19 cellular contexts compared by ENCODE assay signal in the genomic region with DNA sequence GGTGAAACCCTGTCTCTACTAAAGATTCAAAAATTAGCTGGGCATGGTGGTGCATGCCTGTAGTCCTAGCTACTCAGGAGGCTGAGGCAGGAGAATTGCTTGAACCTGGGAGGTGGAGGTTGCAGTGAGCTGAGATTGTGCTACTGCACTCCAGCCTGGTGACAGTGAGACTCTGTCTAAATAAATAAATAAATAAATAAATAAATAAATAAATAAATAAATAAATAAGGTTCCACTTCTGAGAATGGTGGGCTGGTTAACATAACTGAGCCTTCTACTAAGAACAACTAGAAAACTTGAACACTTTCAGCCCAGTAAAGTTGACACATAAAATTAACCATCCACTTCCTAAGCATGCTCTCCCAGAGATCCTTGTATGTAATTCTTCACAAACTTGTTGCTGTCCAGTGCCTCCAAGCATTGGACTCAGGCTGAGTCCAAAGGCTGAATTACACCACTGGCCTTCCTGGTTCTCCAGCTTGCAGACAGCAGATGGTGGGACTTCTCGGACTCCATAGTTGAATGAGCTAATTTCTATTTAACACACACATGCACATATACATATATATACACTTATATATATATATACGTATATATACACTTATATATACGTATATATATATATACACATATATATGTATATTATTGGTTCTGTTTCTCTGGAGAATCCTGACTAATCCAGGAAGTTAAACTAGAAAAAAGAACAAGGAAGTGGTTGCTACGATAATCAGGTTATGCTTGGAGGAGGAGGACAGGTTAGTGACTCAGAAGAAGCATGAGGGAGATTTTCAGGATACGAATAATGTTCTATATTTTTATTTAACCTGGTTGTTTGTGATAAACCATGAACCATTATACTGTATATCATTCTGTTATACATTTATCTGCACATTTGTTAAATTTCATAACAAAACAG.
DNase-seq lines count a peak whose midpoint lies in the region; ATAC-seq and TF ChIP-seq lines count a peak whose summit lies in the region.
"Had no signal": no experiment of that assay in that cellular context is flagged by ENCODE, and none has a peak within 500 bp of the region (broad histone marks: within the 10 kb centered on the region; RNA-seq: fewer than 3 reads in every experiment).

No MANE protein-coding gene starts in this region.

- H3K4me2 ChIP-seq in mammary epithelial cell (ENCODE audit: insufficient read depth, low read depth, low read length) (peak overlapping the region; percentile 81), hepatocyte (peak overlapping the region; percentile 71)

- H3K27me3 ChIP-seq in mammary epithelial cell (ENCODE audit: insufficient read depth, low read length) (no peaks in the 10 kb centered on the region), breast epithelium (no peaks in the 10 kb centered on the region), RWPE2 (ENCODE audit: insufficient read depth, poor library complexity, severe bottlenecking) (no peaks in the 10 kb centered on the region), hepatocyte (no peaks in the 10 kb centered on the region)
- H3K27me3 ChIP-seq: vagina had no signal

- no peaks in the 10 kb centered on the region for H3K36me3 Mint-ChIP-seq in type B pancreatic cell
- no peaks in the 10 kb centered on the region for H3K36me3 Mint-ChIP-seq in natural killer cell treated with Interleukin-12 subunit alpha and Interleukin-12 subunit beta and Interleukin-15 and Interleukin-18, amount 100 ng/mL, for 72 hours
- H3K36me3 Mint-ChIP-seq: CD4-positive, CD25-positive, alpha-beta regulatory T cell had no signal

- no peak overlapping the region for H3K27ac ChIP-seq in mammary epithelial cell (ENCODE audit: insufficient read depth, low read depth, low read length)
- H3K27ac ChIP-seq in breast epithelium, result no peak overlapping the region
- no peak overlapping the region for H3K27ac ChIP-seq in RWPE2 (ENCODE audit: poor library complexity, severe bottlenecking)
- H3K27ac ChIP-seq in hepatocyte, result peak overlapping the region; percentile 10
- H3K27ac ChIP-seq: vagina had no signal

- no peak overlapping the region for H3K4me3 Mint-ChIP-seq in type B pancreatic cell
- no peak overlapping the region for H3K4me3 Mint-ChIP-seq in natural killer cell treated with Interleukin-12 subunit alpha and Interleukin-12 subunit beta and Interleukin-15 and Interleukin-18, amount 100 ng/mL, for 72 hours
- H3K4me3 Mint-ChIP-seq: CD4-positive, CD25-positive, alpha-beta regulatory T cell had no signal

- TF ChIP-seq CTCF in mammary epithelial cell (conservative IDR thresholded peaks at IDR 0.05 in 1 of 2, IDR thresholded peaks at IDR 0.05 in 1 of 2; ENCODE audit: extremely low read depth in 1 of 2, insufficient read depth in 1 of 2, low read depth in 1 of 2, low read length in 2 of 2) (no peak), breast epithelium (IDR thresholded peaks at IDR 0.05) (no peak), RWPE2 (IDR thresholded peaks at IDR 0.05; ENCODE audit: poor library complexity, severe bottlenecking) (no peak), hepatocyte (IDR thresholded peaks at IDR 0.05; ENCODE audit: poor library complexity) (no peak), type B pancreatic cell (conservative IDR thresholded peaks at IDR 0.05) (no peak)

- no peak overlapping the region for H3K9ac ChIP-seq in mammary epithelial cell (ENCODE audit: insufficient read depth, low read length)

- DNase-seq in mammary epithelial cell (peak; percentile 40), breast epithelium (ENCODE audit: low spot score in 2 of 2) (no peak), RWPE2 (ENCODE audit: low spot score) (no peak), hepatocyte (ENCODE audit: low spot score) (peak; percentile 44), type B pancreatic cell (ENCODE audit: extremely low spot score, unreplicated experiment) (no peak)
- DNase-seq in natural killer cell treated with Interleukin-12 subunit alpha and Interleukin-12 subunit beta and Interleukin-15 and Interleukin-18, amount 100 ng/mL, for 72 hours (ENCODE audit: low spot score), result no peak
- DNase-seq: activated CD4-positive, CD25-positive, alpha-beta regulatory T cell; activated CD8-positive, alpha-beta memory T cell treated with anti-CD3 and anti-CD28 coated beads for 24 hours; caudate nucleus; CD4-positive, CD25-positive, alpha-beta regulatory T cell; effector CD8-positive, alpha-beta T cell; NCI-H1048; stimulated activated CD4-positive, alpha-beta T cell treated with anti-CD3 and anti-CD28 coated beads, Interleukin-2, amount 100 ng/mL, for 48 hours; T-helper 2 cell had no signal

- 50% methylated on average over 5 of the region's 5 CpGs for WGBS in mammary epithelial cell (ENCODE audit: low coverage, missing lambda C conversion rate)
- 80% methylated on average over 5 of the region's 5 CpGs for WGBS in hepatocyte (ENCODE audit: low lambda C conversion rate, missing lambda C conversion rate)

- no peaks in the 10 kb centered on the region for H3K36me3 ChIP-seq in mammary epithelial cell (ENCODE audit: insufficient read depth, low read length)
- H3K36me3 ChIP-seq in breast epithelium, result no peaks in the 10 kb centered on the region
- no peaks in the 10 kb centered on the region for H3K36me3 ChIP-seq in RWPE2 (ENCODE audit: low read depth)
- H3K36me3 ChIP-seq in hepatocyte (replicated peaks; ENCODE audit: insufficient read depth, low read depth), result no peaks in the 10 kb centered on the region
- H3K36me3 ChIP-seq: vagina had no signal

- H3K9me3 Mint-ChIP-seq in type B pancreatic cell, result no peaks in the 10 kb centered on the region
- H3K9me3 Mint-ChIP-seq in natural killer cell treated with Interleukin-12 subunit alpha and Interleukin-12 subunit beta and Interleukin-15 and Interleukin-18, amount 100 ng/mL, for 72 hours, result no peaks in the 10 kb centered on the region
- H3K9me3 Mint-ChIP-seq: activated T-helper 2 cell treated with anti-CD3 and anti-CD28 coated beads, Interferon-gamma antibody, Interleukin-2, Interleukin-4, amounts not matched to agents 10 μg/mL and 5 μg/mL and 100 μg/mL, durations not matched to agents 14 hours and 24 hours and 36 hours had no signal

- H3K4me3 ChIP-seq in mammary epithelial cell (replicated peaks in 1 of 3; ENCODE audit: insufficient read depth in 1 of 3, low read depth in 2 of 3, low read length in 3 of 3) (no peak overlapping the region), breast epithelium (no peak overlapping the region), RWPE2 (ENCODE audit: severe bottlenecking) (no peak overlapping the region), hepatocyte (no peak overlapping the region)

- no peaks in the 10 kb centered on the region for H3K27me3 Mint-ChIP-seq in type B pancreatic cell
- H3K27me3 Mint-ChIP-seq in natural killer cell treated with Interleukin-12 subunit alpha and Interleukin-12 subunit beta and Interleukin-15 and Interleukin-18, amount 100 ng/mL, for 72 hours, result peaks cover 9 to 18% of the 10 kb centered on the region in 2 donors

- H3K4me1 ChIP-seq in mammary epithelial cell (ENCODE audit: insufficient read depth, low read length) (peaks cover 5% of the 10 kb centered on the region), breast epithelium (no peaks in the 10 kb centered on the region), RWPE2 (ENCODE audit: insufficient read depth, poor library complexity, severe bottlenecking) (peaks cover 10% of the 10 kb centered on the region), hepatocyte (ENCODE audit: insufficient read depth) (peaks cover 6% of the 10 kb centered on the region)
- H3K4me1 ChIP-seq: vagina had no signal

- no peak overlapping the region for H2AFZ ChIP-seq in mammary epithelial cell (ENCODE audit: low read depth, low read length)
- H2AFZ ChIP-seq in hepatocyte, result no peak overlapping the region

- BruUV-seq in mammary epithelial cell (replicated peaks; lab: Mats Ljungman, UMichigan), result no TSS peak

- H3K4me1 Mint-ChIP-seq in type B pancreatic cell (ENCODE audit: unreplicated experiment), result peaks cover 4% of the 10 kb centered on the region
- no peaks in the 10 kb centered on the region for H3K4me1 Mint-ChIP-seq in natural killer cell treated with Interleukin-12 subunit alpha and Interleukin-12 subunit beta and Interleukin-15 and Interleukin-18, amount 100 ng/mL, for 72 hours (ENCODE audit: low read depth in 2 of 2)
- H3K4me1 Mint-ChIP-seq: CD4-positive, CD25-positive, alpha-beta regulatory T cell had no signal

- intact Hi-C loops in mammary epithelial cell (cut with micrococcal nuclease) (loop anchor here (5.0 to 10.0 kb wide), 3 partner anchors 115 to 378 kb away; no protein-coding TSS in a partner anchor), breast epithelium (cut with DNase I; ENCODE audit: low total_unique reads) (no loop called here)

- in situ Hi-C loops in mammary epithelial cell (cut with MboI; ENCODE audit: low sequenced_read_pairs in 2 of 2), result loop anchor here (10.0 to 25.0 kb wide), 4 partner anchors 110 to 1360 kb away; no protein-coding TSS in a partner anchor

- H3K27ac Mint-ChIP-seq in type B pancreatic cell, result peak overlapping the region; percentile 54
- no peak overlapping the region for H3K27ac Mint-ChIP-seq in natural killer cell treated with Interleukin-12 subunit alpha and Interleukin-12 subunit beta and Interleukin-15 and Interleukin-18, amount 100 ng/mL, for 72 hours
- H3K27ac Mint-ChIP-seq: activated T-helper 2 cell treated with anti-CD3 and anti-CD28 coated beads, Interferon-gamma antibody, Interleukin-2, Interleukin-4, amounts not matched to agents 10 μg/mL and 5 μg/mL and 100 μg/mL, durations not matched to agents 14 hours and 24 hours and 36 hours; CD4-positive, CD25-positive, alpha-beta regulatory T cell had no signal

- H3K9me3 ChIP-seq in mammary epithelial cell (replicated peaks; ENCODE audit: insufficient read depth, low read length) (no peaks in the 10 kb centered on the region), breast epithelium (no peaks in the 10 kb centered on the region), RWPE2 (ENCODE audit: severe bottlenecking) (no peaks in the 10 kb centered on the region), hepatocyte (ENCODE audit: low read depth) (no peaks in the 10 kb centered on the region)
- H3K9me3 ChIP-seq: vagina had no signal

- H3K9me2 ChIP-seq in hepatocyte (replicated peaks; ENCODE audit: insufficient read depth), result no peaks in the 10 kb centered on the region

- TF ChIP-seq POLR2A in breast epithelium (IDR thresholded peaks at IDR 0.05), result no peak

- H4K20me1 ChIP-seq in mammary epithelial cell (ENCODE audit: insufficient read depth, low read length) (no peaks in the 10 kb centered on the region), hepatocyte (ENCODE audit: insufficient read depth, poor library complexity, severe bottlenecking) (no peaks in the 10 kb centered on the region)

- CTCF ChIA-PET in mammary epithelial cell (lab: Charles Lee; ENCODE audit: low non-redundant PET), result interaction anchor here (0.5 to 1.6 kb wide), 2 partner anchors 118 to 192 kb away, joined by 3 to 16 read pairs; no protein-coding TSS in a partner anchor

- H3K79me2 ChIP-seq in mammary epithelial cell (ENCODE audit: insufficient read depth, low read length) (no peaks in the 10 kb centered on the region), hepatocyte (no peaks in the 10 kb centered on the region)

- dilution Hi-C loops in mammary epithelial cell (cut with HindIII; ENCODE audit: low sequenced_read_pairs), result no loop called here

- ATAC-seq in RWPE2 (ENCODE audit: low read depth), result peak; percentile 40; the same call in 1 of the 3 replicates
- ATAC-seq in natural killer cell treated with Interleukin-12 subunit alpha and Interleukin-12 subunit beta and Interleukin-15 and Interleukin-18, amount 100 ng/mL, for 72 hours, result no peak
- ATAC-seq in GM21381 (IDR thresholded peaks at IDR 0.05; ENCODE audit: unreplicated experiment), result no peak
- no peak for ATAC-seq in HG03442 (IDR thresholded peaks at IDR 0.05; ENCODE audit: unreplicated experiment)
- ATAC-seq: Right ventricle myocardium inferior had no signal

Comparison
In these comparisons a context has a peak if more than half of its experiments do, and no peak if none do; other contexts are left out.
1. DNase-seq: peak in mammary epithelial cell (single experiment) and hepatocyte (single experiment); none in breast epithelium (0 of 2), RWPE2 (single experiment), type B pancreatic cell (single experiment) and natural killer cell treated with Interleukin-12 subunit alpha and Interleukin-12 subunit beta and Interleukin-15 and Interleukin-18, amount 100 ng/mL, for 72 hours (single experiment).